Comparison of ENCODE assay signal across 1 cellular context in genomic region chr20:61178431-61179080, GRCh38.
TF ChIP-seq lines count a peak whose summit lies in the region.

No MANE protein-coding gene starts in this region.

TF ChIP-seq in HepG2, 621 proteins besides CTCF, POLR2A, EP300 and RAD21 (continued from another document):
- no peak for TF ChIP-seq THRA (CRISPR knock-in tag; IDR thresholded peaks at IDR 0.05; ENCODE audit: borderline replicate concordance)
- TF ChIP-seq MEIS1 (CRISPR knock-in tag; IDR thresholded peaks at IDR 0.05; ENCODE audit: borderline replicate concordance) = no peak
- TF ChIP-seq MTA3 (CRISPR knock-in tag; IDR thresholded peaks at IDR 0.05) = no peak
- no peak for TF ChIP-seq ZNF850 (CRISPR knock-in tag; conservative IDR thresholded peaks at IDR 0.05)
TF ChIP-seq in HepG2: peak in this region for 0.
